9 cellular contexts compared by ENCODE assay signal in the genomic region with DNA sequence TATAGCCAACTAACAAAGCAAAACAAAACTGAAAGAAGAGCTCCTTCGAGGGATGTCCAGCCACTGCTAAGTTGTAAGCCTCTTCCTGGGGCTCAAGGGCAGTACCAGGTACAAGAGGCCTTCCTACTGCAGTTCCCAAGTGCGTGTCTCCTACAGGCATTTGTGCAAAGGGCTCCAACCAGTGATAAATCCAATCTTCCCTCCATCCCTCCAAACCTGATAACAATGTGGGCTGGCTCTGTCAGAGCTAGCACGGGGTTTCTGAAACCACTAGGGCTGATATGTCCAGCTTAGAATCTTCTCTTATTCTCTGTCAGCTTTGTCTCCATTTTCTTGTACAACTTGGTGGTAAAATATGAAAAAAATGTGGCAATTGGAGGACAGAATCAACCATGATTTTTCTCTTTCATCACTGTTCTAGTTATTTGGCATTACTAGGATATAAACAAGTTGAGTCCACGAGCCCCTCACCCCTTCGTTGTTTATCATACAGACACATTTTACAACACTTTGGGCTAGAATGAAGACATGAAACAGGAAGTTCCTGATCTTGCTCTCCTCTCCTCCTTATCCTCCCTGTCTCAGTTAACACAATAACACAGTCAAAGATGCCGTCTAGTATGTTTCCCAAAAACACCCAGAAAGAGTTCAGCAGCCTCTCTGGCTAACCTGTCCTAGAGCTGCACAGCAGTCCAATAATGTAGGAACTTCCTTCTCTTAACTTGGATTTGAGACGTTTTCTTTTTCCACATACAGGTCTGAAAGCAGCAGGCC.
DNase-seq lines count a peak whose midpoint lies in the region; ATAC-seq and TF ChIP-seq lines count a peak whose summit lies in the region.
"Had no signal": no experiment of that assay in that cellular context is flagged by ENCODE, and none has a peak within 500 bp of the region (broad histone marks: within the 10 kb centered on the region; RNA-seq: fewer than 3 reads in every experiment).

No MANE protein-coding gene starts in this region.

- H3K4me3 Mint-ChIP-seq in nephron = no peak overlapping the region

- H3K4me1 Mint-ChIP-seq in nephron = peaks cover 34% of the 10 kb centered on the region

- DNase-seq in amniotic epithelial cell (ENCODE audit: low read depth) = peak; percentile 84
- DNase-seq in epidermal melanocyte (ENCODE audit: insufficient read length, low spot score) = no peak
- no peak for DNase-seq in WERI-Rb-1
- no peak for DNase-seq in NCI-H226

- H3K27ac Mint-ChIP-seq in nephron = peak overlapping the region; percentile 84 to 96 (median 89)

- no peaks in the 10 kb centered on the region for H3K9me3 Mint-ChIP-seq in nephron

- no peak overlapping the region for H3K27ac ChIP-seq in WERI-Rb-1

- H3K36me3 ChIP-seq in WERI-Rb-1 = no peaks in the 10 kb centered on the region

- no peaks in the 10 kb centered on the region for H3K9me3 ChIP-seq in WERI-Rb-1 (ENCODE audit: severe bottlenecking)

- H3K27me3 ChIP-seq in WERI-Rb-1 (ENCODE audit: insufficient read depth, low read depth, severe bottlenecking) = no peaks in the 10 kb centered on the region

- peaks cover 4% of the 10 kb centered on the region for H3K36me3 Mint-ChIP-seq in nephron (ENCODE audit: low read depth)

- no peaks in the 10 kb centered on the region for H3K27me3 Mint-ChIP-seq in nephron (ENCODE audit: low read depth)

- H3K4me3 ChIP-seq in WERI-Rb-1 (ENCODE audit: low read depth, low read length) = no peak overlapping the region

- ATAC-seq in GM18517 (IDR thresholded peaks at IDR 0.05; ENCODE audit: unreplicated experiment) = peak; percentile 40
- ATAC-seq in HG03159 (IDR thresholded peaks at IDR 0.05; ENCODE audit: unreplicated experiment) = peak; percentile 47
- ATAC-seq in HG03439 (IDR thresholded peaks at IDR 0.05; ENCODE audit: unreplicated experiment) = no peak
- ATAC-seq: Panc1 had no signal

- no peak for TF ChIP-seq CTCF in nephron (IDR thresholded peaks at IDR 0.05; ENCODE audit: unreplicated experiment in 3 of 3)
- no peak for TF ChIP-seq CTCF in WERI-Rb-1 (IDR thresholded peaks at IDR 0.05; ENCODE audit: low read depth, low read length)
